1 cellular context compared by ENCODE assay signal in genomic region chr6:21199246-21199645, GRCh38.
TF ChIP-seq lines count a peak whose summit lies in the region.

No MANE protein-coding gene starts in this region.

TF ChIP-seq in HEK293, 187 proteins besides CTCF, POLR2A, EP300 and RAD21 (continued from another document):
- TF ChIP-seq ZIC2 (tag by site-specific recombination; IDR thresholded peaks at IDR 0.05) = no peak
- no peak for TF ChIP-seq ZNF214 (tag by site-specific recombination; IDR thresholded peaks at IDR 0.05; ENCODE audit: borderline replicate concordance)
- no peak for TF ChIP-seq ZBTB7A (tag by site-specific recombination; IDR thresholded peaks at IDR 0.05; ENCODE audit: low read depth)
- TF ChIP-seq ZNF76 (tag by site-specific recombination; IDR thresholded peaks at IDR 0.05; ENCODE audit: borderline replicate concordance, low read depth) = no peak
- no peak for TF ChIP-seq PRDM4 (tag by site-specific recombination; IDR thresholded peaks at IDR 0.05)
- TF ChIP-seq ZNF155 (tag by site-specific recombination; IDR thresholded peaks at IDR 0.05) = no peak
